Comparison of ENCODE assay signal across 10 cellular contexts in the genomic region with DNA sequence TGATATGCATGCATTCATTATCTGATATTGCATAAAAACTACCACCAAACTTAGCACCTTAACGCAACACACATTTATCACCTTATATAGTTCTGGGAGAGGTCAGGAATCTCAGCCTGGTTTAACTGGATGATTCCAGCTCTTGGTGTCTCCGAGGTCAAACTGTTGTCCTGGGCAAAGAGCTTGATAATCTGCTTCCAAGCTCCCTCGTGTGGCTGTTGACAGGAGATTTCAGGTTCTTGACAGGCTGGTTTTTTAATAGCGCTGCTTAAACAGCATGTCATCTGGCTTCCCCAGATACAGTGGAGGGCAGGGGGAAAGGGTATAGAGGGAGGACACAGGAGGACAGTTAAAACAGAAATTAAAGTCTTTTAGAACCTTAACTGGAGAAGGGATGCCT.
A peak's percentile ranks its signal among the peaks of the same experiment; 100 is the strongest.
DNase-seq lines count a peak whose midpoint lies in the region; ATAC-seq and TF ChIP-seq lines count a peak whose summit lies in the region.
"Had no signal": no experiment of that assay in that cellular context is flagged by ENCODE, and none has a peak within 500 bp of the region (broad histone marks: within the 10 kb centered on the region; RNA-seq: fewer than 3 reads in every experiment).

No MANE protein-coding gene starts in this region.

- no peaks in the 10 kb centered on the region for H3K79me1 ChIP-seq in neuronal stem cell (ENCODE audit: low read depth, low read length)

- H3K9me3 ChIP-seq in neuronal stem cell (replicated peaks in 1 of 2; ENCODE audit: control insufficient read depth in 2 of 2, insufficient read depth in 1 of 2, low read depth in 1 of 2, low read length in 2 of 2): no peaks in the 10 kb centered on the region
- H3K9me3 ChIP-seq: lower lobe of right lung had no signal

- no peaks in the 10 kb centered on the region for H3K36me3 ChIP-seq in neuronal stem cell (replicated peaks in 1 of 2; ENCODE audit: control insufficient read depth in 2 of 2, insufficient read depth in 2 of 2, low read length in 2 of 2)
- H3K36me3 ChIP-seq: lower lobe of right lung had no signal

- H3K4me3 ChIP-seq in neuronal stem cell (ENCODE audit: low read length in 2 of 2): no peak overlapping the region
- H3K4me3 ChIP-seq: lower lobe of right lung had no signal

- no peak overlapping the region for H3K9ac ChIP-seq in neuronal stem cell (ENCODE audit: low read depth, low read length, poor library complexity)

- no peak overlapping the region for H2AK5ac ChIP-seq in neuronal stem cell (ENCODE audit: low read depth, low read length)

- DNase-seq in H4 (ENCODE audit: low spot score) (peak; percentile 44), NCI-H510A treated with DMSO at 0.1 percent for 48 hours (lab: John Stamatoyannopoulos, UW) (peak; percentile 48), endothelial cell (ENCODE audit: low spot score) (peak; percentile 35), neuronal stem cell (ENCODE audit: low spot score) (peak; percentile 23), NCI-H226 (no peak)
- no peak for DNase-seq in activated T-cell treated with anti-CD3 and anti-CD28 coated beads, Interleukin-2, amount 50 U/mL, for 24 hours
- DNase-seq: activated CD4-positive, alpha-beta T cell treated with anti-CD3 and anti-CD28 coated beads, Interleukin-2, amount 50 U/mL, for 48 hours; lower lobe of right lung; stimulated activated CD4-positive, alpha-beta T cell treated with anti-CD3 and anti-CD28 coated beads, Interleukin-4, amount 100 ng/mL, for 24 hours had no signal

- H3K27ac ChIP-seq in neuronal stem cell (replicated peaks; ENCODE audit: low read length): no peak overlapping the region
- H3K27ac ChIP-seq: lower lobe of right lung had no signal

- H3K27me3 ChIP-seq in neuronal stem cell (ENCODE audit: control insufficient read depth in 3 of 3, insufficient read depth in 3 of 3, low read depth in 1 of 3, low read length in 3 of 3): no peaks in the 10 kb centered on the region

- H3K4me3 Mint-ChIP-seq in endothelial cell (ENCODE audit: unreplicated experiment): no peak overlapping the region
- H3K4me3 Mint-ChIP-seq in activated T-cell treated with anti-CD3 and anti-CD28 coated beads, Interleukin-2, amount 50 U/mL, for 24 hours: no peak overlapping the region

- H2BK5ac ChIP-seq in neuronal stem cell (ENCODE audit: low read length): no peak overlapping the region

- H3K4me1 ChIP-seq in neuronal stem cell (ENCODE audit: control insufficient read depth in 2 of 2, insufficient read depth in 1 of 2, low read depth in 1 of 2, low read length in 2 of 2): peaks cover 0 to 1% of the 10 kb centered on the region in 2 donors
- H3K4me1 ChIP-seq: lower lobe of right lung had no signal

- no peak overlapping the region for H3K23ac ChIP-seq in neuronal stem cell (ENCODE audit: low read depth, low read length, poor library complexity)

- no peak overlapping the region for H4K8ac ChIP-seq in neuronal stem cell (ENCODE audit: low read depth, low read length)

- no peak overlapping the region for H4K91ac ChIP-seq in neuronal stem cell (ENCODE audit: low read depth, low read length, poor library complexity)

- H3K4me1 Mint-ChIP-seq in endothelial cell (ENCODE audit: unreplicated experiment): no peaks in the 10 kb centered on the region
- no peaks in the 10 kb centered on the region for H3K4me1 Mint-ChIP-seq in activated T-cell treated with anti-CD3 and anti-CD28 coated beads, Interleukin-2, amount 50 U/mL, for 24 hours (ENCODE audit: low read depth)

- TF ChIP-seq CTCF in endothelial cell (IDR thresholded peaks at IDR 0.05; ENCODE audit: unreplicated experiment): peak; percentile 12

- H2AFZ ChIP-seq in neuronal stem cell (ENCODE audit: low read length): no peak overlapping the region

- H3K27ac Mint-ChIP-seq in endothelial cell (ENCODE audit: unreplicated experiment): no peak overlapping the region
- H3K27ac Mint-ChIP-seq in activated T-cell treated with anti-CD3 and anti-CD28 coated beads, Interleukin-2, amount 50 U/mL, for 24 hours: no peak overlapping the region

- no peak overlapping the region for H3K4me2 ChIP-seq in neuronal stem cell (ENCODE audit: insufficient read depth, low read length, poor library complexity, severe bottlenecking)

- no peak overlapping the region for H2BK120ac ChIP-seq in neuronal stem cell (ENCODE audit: low read depth, low read length)

- no peak overlapping the region for H3K4ac ChIP-seq in neuronal stem cell (ENCODE audit: low read length)

- H3K14ac ChIP-seq in neuronal stem cell (ENCODE audit: low read length): no peak overlapping the region

- H3K27me3 Mint-ChIP-seq in endothelial cell (ENCODE audit: unreplicated experiment): peaks cover 2% of the 10 kb centered on the region
- no peaks in the 10 kb centered on the region for H3K27me3 Mint-ChIP-seq in activated T-cell treated with anti-CD3 and anti-CD28 coated beads, Interleukin-2, amount 50 U/mL, for 24 hours

- no peaks in the 10 kb centered on the region for H3K36me3 Mint-ChIP-seq in endothelial cell (ENCODE audit: low read depth, unreplicated experiment)
- H3K36me3 Mint-ChIP-seq in activated T-cell treated with anti-CD3 and anti-CD28 coated beads, Interleukin-2, amount 50 U/mL, for 24 hours (ENCODE audit: low read depth): no peaks in the 10 kb centered on the region

- no peak overlapping the region for H2BK12ac ChIP-seq in neuronal stem cell (ENCODE audit: low read length)

- no CpG with 5 or more reads among the region's 4 CpGs for whole genome bisulfite sequencing in neuronal stem cell (ENCODE audit: extremely low coverage in 2 of 2, insufficient read length in 2 of 2, insufficient replicate concordance in 1 of 2), 2 donors

- H2BK15ac ChIP-seq in neuronal stem cell (ENCODE audit: low read length): no peak overlapping the region

- no peak for ATAC-seq in HG03139 (IDR thresholded peaks at IDR 0.05; ENCODE audit: unreplicated experiment)
- ATAC-seq: lower lobe of right lung had no signal

- no peak overlapping the region for H3K18ac ChIP-seq in neuronal stem cell (ENCODE audit: low read length)

- no peaks in the 10 kb centered on the region for H3K9me3 Mint-ChIP-seq in endothelial cell (ENCODE audit: unreplicated experiment)
- H3K9me3 Mint-ChIP-seq in activated T-cell treated with anti-CD3 and anti-CD28 coated beads, Interleukin-2, amount 50 U/mL, for 24 hours: peaks cover 5% of the 10 kb centered on the region

Comparison
In these comparisons a context has a peak if more than half of its experiments do, and no peak if none do; other contexts are left out.
1. DNase-seq: peak in H4 (single experiment), NCI-H510A treated with DMSO at 0.1 percent for 48 hours (single experiment), endothelial cell (single experiment) and neuronal stem cell (single experiment); none in NCI-H226 (single experiment) and activated T-cell treated with anti-CD3 and anti-CD28 coated beads, Interleukin-2, amount 50 U/mL, for 24 hours (single experiment).